8 cellular contexts compared by ENCODE assay signal in the genomic region with DNA sequence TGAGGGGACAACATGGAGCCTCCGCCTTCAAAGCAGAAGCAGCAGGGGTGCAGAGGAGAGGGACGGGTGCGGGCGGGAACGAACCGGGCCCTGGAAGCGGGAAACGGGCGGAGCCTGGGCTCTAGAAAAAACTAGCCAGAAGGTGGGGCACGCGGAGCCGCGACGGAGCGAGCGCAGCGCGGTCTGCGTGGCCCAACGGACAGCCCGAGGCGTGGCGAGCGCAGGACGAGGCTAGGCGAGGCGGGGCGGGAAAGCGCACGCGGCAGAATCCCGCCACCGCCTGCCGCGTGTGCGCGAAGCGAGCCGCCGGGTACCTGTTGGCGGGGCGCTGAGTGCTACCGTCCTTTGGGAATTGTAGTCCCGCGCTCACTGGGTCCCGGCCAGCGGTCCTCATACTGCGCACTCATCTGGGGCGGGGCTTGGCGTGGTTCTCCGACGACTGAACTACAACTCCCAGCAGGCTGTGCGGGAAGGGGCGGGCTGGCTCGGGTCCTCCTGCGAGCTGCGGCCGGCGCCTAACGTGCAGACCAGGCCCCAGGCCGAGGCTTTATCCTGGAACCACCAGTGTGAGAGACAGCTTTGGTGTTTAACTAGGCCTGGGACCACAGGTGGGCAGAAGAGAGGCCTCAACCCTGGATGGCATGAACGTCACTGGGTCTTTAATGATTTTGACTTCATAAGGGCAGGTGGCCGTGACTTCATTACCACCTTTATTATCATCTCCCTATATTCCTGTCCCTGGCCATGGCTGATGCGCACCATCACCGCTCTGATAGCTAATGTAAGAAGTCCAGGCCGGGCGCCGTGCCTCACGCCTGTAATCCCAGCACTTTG. TPM values are rescaled to one million over a fixed set of nuclear protein-coding genes. Genes with fewer than 3 reads are reported as not detected.
DNase-seq lines count a peak whose midpoint lies in the region; ATAC-seq and TF ChIP-seq lines count a peak whose summit lies in the region.

A gene with protein sequence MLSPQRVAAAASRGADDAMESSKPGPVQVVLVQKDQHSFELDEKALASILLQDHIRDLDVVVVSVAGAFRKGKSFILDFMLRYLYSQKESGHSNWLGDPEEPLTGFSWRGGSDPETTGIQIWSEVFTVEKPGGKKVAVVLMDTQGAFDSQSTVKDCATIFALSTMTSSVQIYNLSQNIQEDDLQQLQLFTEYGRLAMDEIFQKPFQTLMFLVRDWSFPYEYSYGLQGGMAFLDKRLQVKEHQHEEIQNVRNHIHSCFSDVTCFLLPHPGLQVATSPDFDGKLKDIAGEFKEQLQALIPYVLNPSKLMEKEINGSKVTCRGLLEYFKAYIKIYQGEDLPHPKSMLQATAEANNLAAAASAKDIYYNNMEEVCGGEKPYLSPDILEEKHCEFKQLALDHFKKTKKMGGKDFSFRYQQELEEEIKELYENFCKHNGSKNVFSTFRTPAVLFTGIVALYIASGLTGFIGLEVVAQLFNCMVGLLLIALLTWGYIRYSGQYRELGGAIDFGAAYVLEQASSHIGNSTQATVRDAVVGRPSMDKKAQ (minus strand): TSS at position 55 of the 834 bp plus-strand sequence. CDS start 41 bp downstream, at position 14.

- intact Hi-C loops in left ventricle myocardium superior (cut with micrococcal nuclease) (no loop called here), prostate gland (cut with DNase I) (no loop called here)

- ATAC-seq in HG02884 (IDR thresholded peaks at IDR 0.05; ENCODE audit: unreplicated experiment) = peak; percentile 89
- ATAC-seq in left ventricle myocardium superior = peak; percentile 95

- H3K4me1 ChIP-seq in prostate gland (replicated peaks) = no peaks in the 10 kb centered on the region

- TF ChIP-seq CTCF in GM13977 (IDR thresholded peaks at IDR 0.05; ENCODE audit: extremely low read depth, insufficient read depth, missing control alignments) (no peak), prostate gland (IDR thresholded peaks at IDR 0.05) (peak in 3 of 4 experiments; percentile 13 to 32 (median 18))

- H3K9me3 ChIP-seq in prostate gland = no peaks in the 10 kb centered on the region

- DNase-seq in GM13977 (ENCODE audit: low spot score) (peak; percentile 96), NCI-H146 treated with DMSO at 0.1 percent for 48 hours (lab: John Stamatoyannopoulos, UW; ENCODE audit: unreplicated experiment) (peak; percentile 93), T-helper 2 cell (peak; percentile 88 to 97 (median 93)), left ventricle myocardium superior (peak; percentile 99), prostate gland (ENCODE audit: low spot score) (peak; percentile 97), ureter (ENCODE audit: low spot score) (peak; percentile 97)

- in situ Hi-C loops in GM13977 (cut with MboI; ENCODE audit: low pct_unique_long_range_greater_than_20kb, low sequenced_read_pairs, unreplicated experiment) = no loop called here

- H3K27ac ChIP-seq in angular gyrus (ENCODE audit: low read depth, low read length) = peak within 1 kb of the TSS; percentile 86
- H3K27ac ChIP-seq in prostate gland = peak within 1 kb of the TSS; percentile 93 to 98

- peak; percentile 72 for TF ChIP-seq POLR2A in prostate gland (IDR thresholded peaks at IDR 0.05)

- H3K4me3 ChIP-seq in prostate gland = peak within 1 kb of the TSS; percentile 60 to 90

- H3K27me3 ChIP-seq in prostate gland (replicated peaks; ENCODE audit: insufficient read depth) = no peaks in the 10 kb centered on the region

- WGBS in prostate gland = 13% methylated on average over 60 of the region's 69 CpGs

- no peaks in the 10 kb centered on the region for H3K36me3 ChIP-seq in prostate gland

RNA-seq across cellular contexts. Expression of the gene that starts here (rescaled TPM):
- total RNA-seq in left ventricle myocardium superior (13.6 TPM), prostate gland (10 to 100 TPM; 46.7 to 64.3 TPM), ureter (71.0 TPM)

Comparison
In these comparisons a context has a peak if more than half of its experiments do, and no peak if none do; other contexts are left out.
1. Peak in every context shown above with its lines: DNase-seq, ATAC-seq, H3K4me3 ChIP-seq and H3K27ac ChIP-seq.